In genomic region chr19:56956503-56957226, GRCh38 we compare ENCODE assay signal across 28 cellular contexts.
"Had no signal": no experiment of that assay in that cellular context is flagged by ENCODE, and none has a peak within 500 bp of the region (broad histone marks: within the 10 kb centered on the region; RNA-seq: fewer than 3 reads in every experiment).

No MANE protein-coding gene starts in this region.

- ATAC-seq: naive thymus-derived CD8-positive, alpha-beta T cell; natural killer cell treated with Interleukin-12 subunit alpha and Interleukin-12 subunit beta and Interleukin-15 and Interleukin-18, amount 100 ng/mL, for 72 hours; psoas muscle; right cardiac atrium; stimulated activated effector memory CD8-positive, alpha-beta T cell treated with anti-CD3 and anti-CD28 coated beads, Interleukin-12 subunit alpha, Interleukin-12 subunit beta, amount 100 ng/mL, for 72 hours; stimulated activated naive B cell treated with anti-CD40 and anti-IgM and Interleukin-4, amounts not matched to agents 10 μg/mL and 1 μg/mL and 100 μg/mL, for 72 hours; upper lobe of right lung had no signal

- H3K4me3 ChIP-seq: ovary, psoas muscle, right lobe of liver, sigmoid colon, stomach, thoracic aorta, thyroid gland, tibial nerve, upper lobe of right lung, uterus had no signal

- H3K27ac Mint-ChIP-seq: naive thymus-derived CD8-positive, alpha-beta T cell; natural killer cell treated with Interleukin-12 subunit alpha and Interleukin-12 subunit beta and Interleukin-15 and Interleukin-18, amount 100 ng/mL, for 72 hours; nephron progenitor cell; progenitor cell of endocrine pancreas; stimulated activated effector memory CD8-positive, alpha-beta T cell treated with anti-CD3 and anti-CD28 coated beads, Interleukin-12 subunit alpha, Interleukin-12 subunit beta, amount 100 ng/mL, for 72 hours; stimulated activated naive B cell treated with anti-CD40 and anti-IgM and Interleukin-4, amounts not matched to agents 10 μg/mL and 1 μg/mL and 100 μg/mL, for 72 hours; stimulated activated naive CD8-positive, alpha-beta T cell treated with anti-CD3 and anti-CD28 coated beads, Interleukin-15, Interleukin-2, amounts not matched to agents 100 ng/mL and 50 ng/mL, for 24 hours; type B pancreatic cell had no signal

- H3K9me3 ChIP-seq: ovary, right lobe of liver, thoracic aorta, thyroid gland, upper lobe of right lung, uterus had no signal

- H3K36me3 Mint-ChIP-seq: stimulated activated effector memory CD8-positive, alpha-beta T cell treated with anti-CD3 and anti-CD28 coated beads, Interleukin-12 subunit alpha, Interleukin-12 subunit beta, amount 100 ng/mL, for 72 hours; stimulated activated naive B cell treated with anti-CD40 and anti-IgM and Interleukin-4, amounts not matched to agents 10 μg/mL and 1 μg/mL and 100 μg/mL, for 72 hours; type B pancreatic cell had no signal

- H3K4me3 Mint-ChIP-seq: naive thymus-derived CD8-positive, alpha-beta T cell; natural killer cell treated with Interleukin-12 subunit alpha and Interleukin-12 subunit beta and Interleukin-15 and Interleukin-18, amount 100 ng/mL, for 72 hours; nephron progenitor cell; neural crest cell; stimulated activated effector memory CD8-positive, alpha-beta T cell treated with anti-CD3 and anti-CD28 coated beads, Interleukin-12 subunit alpha, Interleukin-12 subunit beta, amount 100 ng/mL, for 72 hours; stimulated activated naive B cell treated with anti-CD40 and anti-IgM and Interleukin-4, amounts not matched to agents 10 μg/mL and 1 μg/mL and 100 μg/mL, for 72 hours; stimulated activated naive CD8-positive, alpha-beta T cell treated with anti-CD3 and anti-CD28 coated beads, Interleukin-15, Interleukin-2, amounts not matched to agents 100 ng/mL and 50 ng/mL, for 24 hours; type B pancreatic cell had no signal

- H3K4me1 ChIP-seq: parathyroid adenoma, psoas muscle, sigmoid colon, stomach, thyroid gland, tibial nerve, upper lobe of right lung, uterus had no signal

- H3K9ac ChIP-seq: parathyroid adenoma had no signal

- H2AFZ ChIP-seq: parathyroid adenoma had no signal

- H3K36me3 ChIP-seq: ovary, right lobe of liver, sigmoid colon, stomach, thoracic aorta, thyroid gland, tibial nerve, upper lobe of right lung, uterus had no signal

- FAIRE-seq: small intestine had no signal

- H3K27ac ChIP-seq: ovary, parathyroid adenoma, psoas muscle, sigmoid colon, stomach, thoracic aorta, thyroid gland, tibial nerve, upper lobe of right lung, uterus had no signal

- DNase-seq: naive thymus-derived CD8-positive, alpha-beta T cell; nephron progenitor cell; occipital lobe; ovary; psoas muscle; right cardiac atrium; right lobe of liver; sigmoid colon; small intestine; stimulated activated CD4-positive, alpha-beta T cell treated with anti-CD3 and anti-CD28 coated beads, Interleukin-15, amount 100 ng/mL, for 24 hours; stimulated activated CD4-positive, alpha-beta T cell treated with anti-CD3 and anti-CD28 coated beads, Interleukin-2, amount 100 ng/mL, for 24 hours; stimulated activated CD4-positive, alpha-beta T cell treated with anti-CD3 and anti-CD28 coated beads, Interleukin-2, amount 100 ng/mL, for 48 hours; stimulated activated CD4-positive, alpha-beta T cell treated with anti-CD3 and anti-CD28 coated beads, Interleukin-4, amount 100 ng/mL, for 24 hours; stimulated activated naive B cell treated with anti-CD40 and anti-IgM and Interleukin-4, amounts not matched to agents 10 μg/mL and 1 μg/mL and 100 μg/mL, for 72 hours; stimulated activated naive CD4-positive, alpha-beta T cell treated with Interleukin-2 at 50 U/mL for 16 hours; stomach; thyroid gland; upper lobe of right lung; uterus had no signal

- H3K4me1 Mint-ChIP-seq: nephron progenitor cell; neural crest cell; stimulated activated effector memory CD8-positive, alpha-beta T cell treated with anti-CD3 and anti-CD28 coated beads, Interleukin-12 subunit alpha, Interleukin-12 subunit beta, amount 100 ng/mL, for 72 hours; stimulated activated naive B cell treated with anti-CD40 and anti-IgM and Interleukin-4, amounts not matched to agents 10 μg/mL and 1 μg/mL and 100 μg/mL, for 72 hours had no signal

- H3K27me3 Mint-ChIP-seq: natural killer cell treated with Interleukin-12 subunit alpha and Interleukin-12 subunit beta and Interleukin-15 and Interleukin-18, amount 100 ng/mL, for 72 hours; progenitor cell of endocrine pancreas; stimulated activated naive B cell treated with anti-CD40 and anti-IgM and Interleukin-4, amounts not matched to agents 10 μg/mL and 1 μg/mL and 100 μg/mL, for 72 hours; stimulated activated naive CD8-positive, alpha-beta T cell treated with anti-CD3 and anti-CD28 coated beads, Interleukin-15, Interleukin-2, amounts not matched to agents 100 ng/mL and 50 ng/mL, for 24 hours; type B pancreatic cell had no signal

- H3K27me3 ChIP-seq: ovary, right lobe of liver, sigmoid colon, stomach, thyroid gland, tibial nerve, uterus had no signal

- H3K79me2 ChIP-seq: parathyroid adenoma had no signal
